Comparison of ENCODE assay signal across 8 cellular contexts in genomic region chr16:68469728-68470460, GRCh38. TPM values are rescaled to one million over a fixed set of nuclear protein-coding genes. Genes with fewer than 3 reads are reported as not detected.
DNase-seq lines count a peak whose midpoint lies in the region; ATAC-seq, FAIRE-seq and TF ChIP-seq lines count a peak whose summit lies in the region.

No MANE protein-coding gene starts in this region.

- H3F3A ChIP-seq in DOHH2 (ENCODE audit: control insufficient read depth, insufficient read depth) (no peaks in the 10 kb centered on the region), smooth muscle cell (ENCODE audit: low read depth) (no peaks in the 10 kb centered on the region)

- no peak for TF ChIP-seq POLR2A in endothelial cell of umbilical vein (IDR thresholded peaks at IDR 0.05; ENCODE audit: low read depth, low read length)

- dilution Hi-C loops in endothelial cell of umbilical vein (cut with MboI; ENCODE audit: extremely low pct_ligation_motif_present, low sequenced_read_pairs) = no loop called here

- no peaks in the 10 kb centered on the region for H3K9me1 ChIP-seq in endothelial cell of umbilical vein (replicated peaks; ENCODE audit: control insufficient read depth, extremely low read depth, insufficient read depth, low read length)

- DNase-seq in NAMALWA (ENCODE audit: low spot score) (peak; percentile 27), endothelial cell of umbilical vein (ENCODE audit: low read depth, low spot score) (peak; percentile 70), smooth muscle cell (lab: John Stamatoyannopoulos, UW; ENCODE audit: unreplicated experiment) (no peak)
- DNase-seq in stimulated activated naive CD8-positive, alpha-beta T cell treated with anti-CD3 and anti-CD28 coated beads, Interleukin-15, Interleukin-2, amounts not matched to agents 100 U/mL and 50 U/mL, for 24 hours = no peak
- no peak for DNase-seq in effector CD8-positive, alpha-beta T cell (lab: John Stamatoyannopoulos, UW)
- no peak for DNase-seq in activated CD4-positive, alpha-beta T cell treated with anti-CD3 and anti-CD28 coated beads for 1 hour

- BruUV-seq in endothelial cell of umbilical vein (replicated peaks; lab: Mats Ljungman, UMichigan) = no TSS peak

- FAIRE-seq in endothelial cell of umbilical vein (lab: Jason Lieb, UNC) = peak; percentile 59

- H3K79me2 ChIP-seq in DOHH2 (ENCODE audit: control insufficient read depth, low read length) (no peaks in the 10 kb centered on the region), endothelial cell of umbilical vein (ENCODE audit: control insufficient read depth, insufficient read depth, low read length) (no peaks in the 10 kb centered on the region), smooth muscle cell (ENCODE audit: low read depth) (no peaks in the 10 kb centered on the region)

- peak; percentile 8 for ATAC-seq in GM21619 (IDR thresholded peaks at IDR 0.05; ENCODE audit: unreplicated experiment)
- peak; percentile 28 for ATAC-seq in stimulated activated naive CD8-positive, alpha-beta T cell treated with anti-CD3 and anti-CD28 coated beads, Interleukin-15, Interleukin-2, amounts not matched to agents 100 U/mL and 50 U/mL, for 24 hours

- no peaks in the 10 kb centered on the region for H3K9me2 ChIP-seq in DOHH2 (replicated peaks; ENCODE audit: control insufficient read depth, low read length)

- H3K4me1 ChIP-seq in DOHH2 (ENCODE audit: control insufficient read depth, low read length) (peaks cover 16% of the 10 kb centered on the region), endothelial cell of umbilical vein (ENCODE audit: control insufficient read depth, extremely low read depth, insufficient read depth, low read length) (peaks cover 2% of the 10 kb centered on the region), smooth muscle cell (ENCODE audit: low read depth) (no peaks in the 10 kb centered on the region)

- TF ChIP-seq CTCF in DOHH2 (IDR thresholded peaks at IDR 0.05; ENCODE audit: low read depth, low read length, poor library complexity, severe bottlenecking) = no peak
- no peak for TF ChIP-seq CTCF in endothelial cell of umbilical vein (IDR thresholded peaks at IDR 0.05; ENCODE audit: extremely low read depth in 1 of 2, insufficient read depth in 1 of 2, low read depth in 1 of 2, low read length in 2 of 2)
- TF ChIP-seq CTCF in smooth muscle cell (IDR thresholded peaks at IDR 0.05; ENCODE audit: borderline replicate concordance, insufficient read depth, poor library complexity, severe bottlenecking) = no peak

- H3K27ac ChIP-seq in DOHH2 (ENCODE audit: low read depth, low read length) (no peak overlapping the region), endothelial cell of umbilical vein (ENCODE audit: insufficient read depth, low read depth, low read length) (no peak overlapping the region), smooth muscle cell (ENCODE audit: low read depth) (no peak overlapping the region)

- H2AFZ ChIP-seq in endothelial cell of umbilical vein (ENCODE audit: low read depth, low read length) (peak overlapping the region; percentile 47), smooth muscle cell (ENCODE audit: low read depth) (no peak overlapping the region)

- intact Hi-C loops in endothelial cell of umbilical vein (cut with micrococcal nuclease) = no loop called here

- CTCF ChIA-PET in endothelial cell of umbilical vein (lab: Charles Lee) = interaction anchor here (1.1 to 2.1 kb wide), 2 partner anchors 51 to 58 kb away, joined by 4 to 7 read pairs; no protein-coding TSS in a partner anchor

- H3K9me3 ChIP-seq in DOHH2 (ENCODE audit: control insufficient read depth, insufficient read depth, low read length) (no peaks in the 10 kb centered on the region), endothelial cell of umbilical vein (replicated peaks; ENCODE audit: control insufficient read depth, insufficient read depth, low read length) (no peaks in the 10 kb centered on the region), smooth muscle cell (replicated peaks; ENCODE audit: low read depth) (no peaks in the 10 kb centered on the region)

- H3K9ac ChIP-seq in endothelial cell of umbilical vein (replicated peaks; ENCODE audit: extremely low read depth, insufficient read depth, low read length) (no peak overlapping the region), smooth muscle cell (ENCODE audit: low read depth) (no peak overlapping the region)

- H3K36me3 ChIP-seq in DOHH2 (ENCODE audit: control insufficient read depth, low read length) (no peaks in the 10 kb centered on the region), endothelial cell of umbilical vein (ENCODE audit: control insufficient read depth in 2 of 2, extremely low read depth in 1 of 2, insufficient read depth in 2 of 2, low read length in 2 of 2) (no peaks in the 10 kb centered on the region), smooth muscle cell (ENCODE audit: low read depth) (no peaks in the 10 kb centered on the region)

- H4K20me1 ChIP-seq in DOHH2 (ENCODE audit: control insufficient read depth, insufficient read depth, low read depth, low read length) (no peaks in the 10 kb centered on the region), endothelial cell of umbilical vein (replicated peaks; ENCODE audit: control insufficient read depth, extremely low read depth, insufficient read depth, low read length) (no peaks in the 10 kb centered on the region), smooth muscle cell (ENCODE audit: low read depth) (no peaks in the 10 kb centered on the region)

- H3K4me2 ChIP-seq in DOHH2 (ENCODE audit: low read length) (peak overlapping the region; percentile 64), endothelial cell of umbilical vein (ENCODE audit: insufficient read depth, low read length) (peak overlapping the region; percentile 12), smooth muscle cell (no peak overlapping the region)

- WGBS in smooth muscle cell (ENCODE audit: low lambda C conversion rate) = 83% methylated on average over 11 of the region's 11 CpGs

- H3K27me3 ChIP-seq in DOHH2 (ENCODE audit: control insufficient read depth, low read length) (peaks cover 18% of the 10 kb centered on the region; the same call in 1 of the 2 replicates), endothelial cell of umbilical vein (ENCODE audit: control insufficient read depth in 2 of 2, insufficient read depth in 2 of 2, low read length in 2 of 2) (peaks cover 2 to 13% of the 10 kb centered on the region in 2 experiments), smooth muscle cell (ENCODE audit: low read depth) (peaks cover 3% of the 10 kb centered on the region)

- POLR2A ChIA-PET in endothelial cell of umbilical vein (lab: Charles Lee) = interaction anchor here (0.7 kb wide), 1 partner anchor 63 kb away, joined by 6 read pairs; no protein-coding TSS in a partner anchor

- peak overlapping the region; percentile 48 for H3K4me3 ChIP-seq in DOHH2 (ENCODE audit: low read length)
- H3K4me3 ChIP-seq in endothelial cell of umbilical vein (replicated peaks in 1 of 3; ENCODE audit: insufficient read depth in 1 of 3, low read depth in 1 of 3, low read length in 3 of 3) = peak overlapping the region in 1 of 3 experiments; percentile 31
- no peak overlapping the region for H3K4me3 ChIP-seq in smooth muscle cell

TF ChIP-seq in endothelial cell of umbilical vein, 7 proteins besides CTCF, POLR2A, EP300 and RAD21:
- TF ChIP-seq JUN (IDR thresholded peaks at IDR 0.05; ENCODE audit: borderline replicate concordance, insufficient read depth, insufficient read length, low read depth) (no peak), MYC (IDR thresholded peaks at IDR 0.05; ENCODE audit: low read depth, low read length) (no peak), EZH2 (IDR thresholded peaks at IDR 0.05; ENCODE audit: borderline replicate concordance, low read depth, low read length, severe bottlenecking) (no peak)
- TF ChIP-seq, protein P1, sequence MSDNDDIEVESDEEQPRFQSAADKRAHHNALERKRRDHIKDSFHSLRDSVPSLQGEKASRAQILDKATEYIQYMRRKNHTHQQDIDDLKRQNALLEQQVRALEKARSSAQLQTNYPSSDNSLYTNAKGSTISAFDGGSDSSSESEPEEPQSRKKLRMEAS (IDR thresholded peaks at IDR 0.05; ENCODE audit: insufficient read depth, insufficient read length) = no peak
TF ChIP-seq in endothelial cell of umbilical vein: peak in this region for 0.

RNA-seq across cellular contexts. Expression of gene SMPD3, which starts 21.6 kb away (rescaled TPM):
- total RNA-seq in endothelial cell of umbilical vein (not detected in 2 replicates), smooth muscle cell (0.13 and 0.63 TPM in 2 replicates)
- polyA plus RNA-seq in endothelial cell of umbilical vein (not detected in 2 replicates), smooth muscle cell (0.73 and 3.1 TPM in 2 replicates)
- polyA plus RNA-seq in endothelial cell of umbilical vein (2011; cell fraction: cytosol; rRNA removed) = not detected in 2 replicates
- not detected in 2 replicates for polyA plus RNA-seq in endothelial cell of umbilical vein (2011; cell fraction: nucleus; rRNA removed)
- 0.11 and 0.29 TPM in 2 replicates for polyA plus RNA-seq in endothelial cell of umbilical vein (2012)
- polyA minus RNA-seq in endothelial cell of umbilical vein = not detected in 2 replicates
- not detected for polyA minus RNA-seq in endothelial cell of umbilical vein (2011; cell fraction: cytosol; rRNA and poly(A)+ RNA removed)
- not detected in 2 replicates for polyA minus RNA-seq in endothelial cell of umbilical vein (2011; cell fraction: nucleus; rRNA and poly(A)+ RNA removed)

Comparison
In these comparisons a context has a peak if more than half of its experiments do, and no peak if none do; other contexts are left out.
1. DNase-seq: peak in NAMALWA (single experiment) and endothelial cell of umbilical vein (single experiment); none in stimulated activated naive CD8-positive, alpha-beta T cell treated with anti-CD3 and anti-CD28 coated beads, Interleukin-15, Interleukin-2, amounts not matched to agents 100 U/mL and 50 U/mL, for 24 hours (single experiment), effector CD8-positive, alpha-beta T cell (single experiment), smooth muscle cell (single experiment) and activated CD4-positive, alpha-beta T cell treated with anti-CD3 and anti-CD28 coated beads for 1 hour (single experiment).